Comparison of ENCODE assay signal across 1 cellular context in genomic region chr4:151692821-151693504, GRCh38.
TF ChIP-seq lines count a peak whose summit lies in the region.

No MANE protein-coding gene starts in this region.

TF ChIP-seq in endothelial cell of umbilical vein, 7 proteins besides CTCF, POLR2A, EP300 and RAD21 (continued from another document):
- no peak for TF ChIP-seq MAX (IDR thresholded peaks at IDR 0.05; ENCODE audit: insufficient read depth, insufficient read length)
- TF ChIP-seq MYC (IDR thresholded peaks at IDR 0.05; ENCODE audit: low read depth, low read length): no peak
- no peak for TF ChIP-seq EZH2 (IDR thresholded peaks at IDR 0.05; ENCODE audit: borderline replicate concordance, low read depth, low read length, severe bottlenecking)
- TF ChIP-seq GATA2 (IDR thresholded peaks at IDR 0.05; ENCODE audit: insufficient read depth, insufficient read length, low read depth, low read length): no peak
- no peak for TF ChIP-seq POLR2AphosphoS5 (IDR thresholded peaks at IDR 0.05; ENCODE audit: insufficient read depth, low read depth, low read length)
- no peak for TF ChIP-seq FOS (IDR thresholded peaks at IDR 0.05; ENCODE audit: borderline replicate concordance, insufficient read depth, low read length)
